ENCODE assay signal across 9 cellular contexts in genomic region chr18:79395308-79395640, GRCh38. TPM values are rescaled to one million over a fixed set of nuclear protein-coding genes. Genes with fewer than 3 reads are reported as not detected.
DNase-seq lines count a peak whose midpoint lies in the region; ATAC-seq, FAIRE-seq and TF ChIP-seq lines count a peak whose summit lies in the region.
"Had no signal": no experiment of that assay in that cellular context is flagged by ENCODE, and none has a peak within 500 bp of the region (broad histone marks: within the 10 kb centered on the region; RNA-seq: fewer than 3 reads in every experiment).

No MANE protein-coding gene starts in this region.

- BruUV-seq in HCT116 (replicated peaks; lab: Mats Ljungman, UMichigan) = no TSS peak

- no peak for TF ChIP-seq CTCF in A549 (IDR thresholded peaks at IDR 0.05)
- no peak for TF ChIP-seq CTCF in HCT116 (IDR thresholded peaks at IDR 0.05 in 2 of 3, conservative IDR thresholded peaks at IDR 0.05 in 1 of 3; ENCODE audit: borderline replicate concordance in 1 of 3, insufficient read depth in 1 of 3, low read depth in 2 of 3, low read length in 2 of 3)
- no peak for TF ChIP-seq CTCF in neural crest cell (conservative IDR thresholded peaks at IDR 0.05)

- no peaks in the 10 kb centered on the region for H4K20me1 ChIP-seq in HCT116 (ENCODE audit: insufficient read depth)

- peaks cover 16% of the 10 kb centered on the region for H3K36me3 Mint-ChIP-seq in central memory CD8-positive, alpha-beta T cell (ENCODE audit: insufficient read depth)
- no peaks in the 10 kb centered on the region for H3K36me3 Mint-ChIP-seq in neural crest cell (ENCODE audit: low read depth)

- H3K4me1 ChIP-seq in A549 (no peaks in the 10 kb centered on the region), HCT116 (ENCODE audit: control insufficient read depth in 1 of 2, insufficient read depth in 2 of 2, low read length in 2 of 2) (peaks cover 12 to 33% of the 10 kb centered on the region in 2 experiments; a peak in 3 of 4 replicates)

- H3K9me3 Mint-ChIP-seq in central memory CD8-positive, alpha-beta T cell = no peaks in the 10 kb centered on the region
- H3K9me3 Mint-ChIP-seq in neural crest cell = no peaks in the 10 kb centered on the region

- no peak for ATAC-seq in A549
- no peak for ATAC-seq in HCT116
- ATAC-seq in central memory CD8-positive, alpha-beta T cell (replicated peaks; ENCODE audit: extremely low read depth, poor library complexity, severe bottlenecking) = no peak

- intact Hi-C loops in HCT116 (cut with micrococcal nuclease) = no loop called here

- WGBS in A549 (ENCODE audit: missing lambda C conversion rate) = no CpG with 5 or more reads among the region's 34 CpGs

- RAD21 ChIA-PET in HCT116 (lab: Charles Lee; ENCODE audit: low non-redundant PET in 1 of 2, low total read pairs in 2 of 2, uncharacterized antibody in 2 of 2, unreplicated experiment in 2 of 2) = no interaction called here

- H3K4me2 ChIP-seq in A549 (peak overlapping the region; percentile 97), HCT116 (ENCODE audit: low read length) (peak overlapping the region; percentile 87)

- peaks cover 36% of the 10 kb centered on the region for H3K4me1 Mint-ChIP-seq in central memory CD8-positive, alpha-beta T cell
- H3K4me1 Mint-ChIP-seq in neural crest cell = peaks cover 11% of the 10 kb centered on the region

- peak overlapping the region; percentile 78 for H3K4me3 Mint-ChIP-seq in central memory CD8-positive, alpha-beta T cell
- H3K4me3 Mint-ChIP-seq in neural crest cell = peak overlapping the region; percentile 77

- H3K27me3 Mint-ChIP-seq in central memory CD8-positive, alpha-beta T cell = peaks cover 35% of the 10 kb centered on the region
- peaks cover 79% of the 10 kb centered on the region for H3K27me3 Mint-ChIP-seq in neural crest cell (ENCODE audit: low read depth)

- no peaks in the 10 kb centered on the region for H3K9me3 ChIP-seq in A549
- H3K9me3 ChIP-seq in HCT116 (ENCODE audit: control insufficient read depth in 1 of 2, insufficient read depth in 1 of 2, low read depth in 1 of 2, low read length in 2 of 2) = no peaks in the 10 kb centered on the region

- no peak for DNase-seq in A549 (ENCODE audit: low read depth in 1 of 2, low spot score in 1 of 2)
- no peak for DNase-seq in HCT116 (ENCODE audit: low read depth, low spot score)
- no peak for DNase-seq in central memory CD8-positive, alpha-beta T cell (ENCODE audit: low spot score in 2 of 2)
- no peak for DNase-seq in neural crest cell (ENCODE audit: low read depth, low spot score)
- DNase-seq in NCI-H524 (lab: John Stamatoyannopoulos, UW) = no peak
- no peak for DNase-seq in mucosa of gallbladder (ENCODE audit: low spot score)
- no peak for DNase-seq in C1 segment of cervical spinal cord (lab: John Stamatoyannopoulos, UW)
- DNase-seq in A172 (ENCODE audit: low spot score) = no peak

- POLR2A ChIA-PET in A549 (lab: Yijun Ruan, JAX) = no interaction called here
- POLR2A ChIA-PET in HCT116 (lab: Charles Lee) = no interaction called here

- H3K9ac ChIP-seq in HCT116 (ENCODE audit: low read length) = peak overlapping the region; percentile 77

- no peaks in the 10 kb centered on the region for H3K36me3 ChIP-seq in HCT116 (ENCODE audit: control insufficient read depth in 1 of 2, insufficient read depth in 2 of 2, low read length in 2 of 2)

- H3K9me2 ChIP-seq in HCT116 (ENCODE audit: insufficient read depth) = no peaks in the 10 kb centered on the region

- TF ChIP-seq RAD21 in A549 (conservative IDR thresholded peaks at IDR 0.05 in 1 of 2, IDR thresholded peaks at IDR 0.05 in 1 of 2) (no peak), HCT116 (IDR thresholded peaks at IDR 0.05; ENCODE audit: low read depth) (no peak)

- FAIRE-seq in A549 (lab: Jason Lieb, UNC) = no peak

- no peak overlapping the region for H2AFZ ChIP-seq in HCT116 (ENCODE audit: low read depth, low read length, poor library complexity, severe bottlenecking)

- peak overlapping the region; percentile 4 for H3K27ac Mint-ChIP-seq in central memory CD8-positive, alpha-beta T cell (ENCODE audit: low read depth)
- H3K27ac Mint-ChIP-seq in neural crest cell (ENCODE audit: unreplicated experiment) = no peak overlapping the region

- H3K27ac ChIP-seq in A549 (peak overlapping the region; percentile 26 to 95; a peak in 4 of 6 replicates), HCT116 (ENCODE audit: low read depth, low read length) (no peak overlapping the region)

- H3K27me3 ChIP-seq in HCT116 (ENCODE audit: insufficient read depth, low read length) = no peaks in the 10 kb centered on the region

- TF ChIP-seq EP300 in A549 (IDR thresholded peaks at IDR 0.05) = no peak

- CTCF ChIA-PET in A549 (lab: Yijun Ruan, JAX) (interaction anchor here (1.0 to 3.1 kb wide), 3 partner anchors 15 to 134 kb away, joined by 4 to 17 read pairs (median 4); no protein-coding TSS in a partner anchor), HCT116 (lab: Charles Lee) (no interaction called here)

- no peaks in the 10 kb centered on the region; the same call in 1 of the 2 replicates for H3K79me2 ChIP-seq in HCT116 (ENCODE audit: insufficient read depth, low read length)

- H3K4me3 ChIP-seq in A549 = peak overlapping the region; percentile 52; the same call in 2 of the 3 replicates
- peak overlapping the region; percentile 43 to 59 for H3K4me3 ChIP-seq in HCT116 (replicated peaks in 1 of 2; ENCODE audit: low read depth in 1 of 2, low read length in 2 of 2)

- TF ChIP-seq POLR2A in A549 (IDR thresholded peaks at IDR 0.05; ENCODE audit: low read length) (no peak), HCT116 (IDR thresholded peaks at IDR 0.05; ENCODE audit: borderline replicate concordance, extremely low read depth, insufficient read depth, insufficient read length) (no peak)

TF ChIP-seq in A549, 52 proteins besides CTCF, POLR2A, EP300 and RAD21:
- TF ChIP-seq MAFK (IDR thresholded peaks at IDR 0.05; ENCODE audit: partially characterized antibody) (no peak), FOXS1 (CRISPR knock-in tag; IDR thresholded peaks at IDR 0.05) (no peak), RARB (CRISPR knock-in tag; IDR thresholded peaks at IDR 0.05) (no peak), CBX8 (IDR thresholded peaks at IDR 0.05) (no peak), RNF2 (IDR thresholded peaks at IDR 0.05; ENCODE audit: borderline replicate concordance, low read depth) (no peak), HOXB5 (CRISPR knock-in tag; IDR thresholded peaks at IDR 0.05) (no peak), USF2 (IDR thresholded peaks at IDR 0.05) (no peak), HEYL (CRISPR knock-in tag; IDR thresholded peaks at IDR 0.05) (no peak), ZNF302 (CRISPR knock-in tag; IDR thresholded peaks at IDR 0.05) (no peak), ZC3H11A (IDR thresholded peaks at IDR 0.05) (no peak), SREBF2 (IDR thresholded peaks at IDR 0.05) (no peak), GATA3 (IDR thresholded peaks at IDR 0.05; ENCODE audit: borderline replicate concordance) (no peak)
TF ChIP-seq in A549: peak in this region for 0.

TF ChIP-seq in HCT116, 20 proteins besides CTCF, POLR2A, EP300 and RAD21:
- no peak for TF ChIP-seq ELF1 (IDR thresholded peaks at IDR 0.05; ENCODE audit: borderline replicate concordance, low read depth)
- TF ChIP-seq SIN3A (IDR thresholded peaks at IDR 0.05; ENCODE audit: low read depth) = no peak
- TF ChIP-seq MAX (IDR thresholded peaks at IDR 0.05) = no peak
- no peak for TF ChIP-seq CEBPB (IDR thresholded peaks at IDR 0.05; ENCODE audit: low read depth)
- no peak for TF ChIP-seq TCF7L2 (IDR thresholded peaks at IDR 0.05; ENCODE audit: borderline replicate concordance, extremely low read depth, insufficient read depth, insufficient read length)

RNA-seq across cellular contexts. Expression of gene NFATC1, which starts 0.5 kb away (rescaled TPM):
- polyA plus RNA-seq in A549 (2011; rRNA removed) = 0.52 and 1.2 TPM in 2 replicates
- polyA plus RNA-seq in A549 (2012; cell fraction: cytosol; rRNA removed) = 1.4 and 2.3 TPM in 2 replicates
- polyA plus RNA-seq in A549 (2012; cell fraction: nucleus; rRNA removed) = 3.2 and 4.6 TPM in 2 replicates
- 1.7 to 2.3 TPM (median 2.0 TPM) in 3 replicates for polyA plus RNA-seq in A549 (2017; fragmentation: RNase III; extraction: RNeasy Plus Mini Kit Qiagen cat#74134 plus additional on column Dnase treatment)
- 0.95 and 1.6 TPM in 2 replicates for polyA minus RNA-seq in A549 (2011; rRNA and poly(A)+ RNA removed)
- 20.8 TPM for total RNA-seq in HCT116 (2021; ENCODE audit: unreplicated experiment)
- polyA plus RNA-seq in HCT116 (2012) = 13.5 and 14.8 TPM in 2 replicates
- 2.2 and 2.4 TPM in 2 replicates for total RNA-seq in neural crest cell
- 7.4 TPM for total RNA-seq in mucosa of gallbladder
- 6.5 and 7.7 TPM in 2 replicates for total RNA-seq in A172 (2014; rRNA removed; shearing (Covaris generic))
- total RNA-seq: HT-29 had no signal
